Comparison of ENCODE assay signal across 23 cellular contexts in genomic region chr1:53166366-53166765, GRCh38. TPM values are rescaled to one million over a fixed set of nuclear protein-coding genes. Genes with fewer than 3 reads are reported as not detected.
DNase-seq lines count a peak whose midpoint lies in the region; ATAC-seq, FAIRE-seq and TF ChIP-seq lines count a peak whose summit lies in the region.
"Had no signal": no experiment of that assay in that cellular context is flagged by ENCODE, and none has a peak within 500 bp of the region (broad histone marks: within the 10 kb centered on the region; RNA-seq: fewer than 3 reads in every experiment).

No MANE protein-coding gene starts in this region.

- no peak overlapping the region for H2BK20ac ChIP-seq in IMR-90 (ENCODE audit: low read depth, low read length)

- H3K9ac ChIP-seq in IMR-90 (ENCODE audit: low read depth, low read length) = no peak overlapping the region
- no peak overlapping the region for H3K9ac ChIP-seq in HepG2 (ENCODE audit: insufficient read depth, low read depth, low read length)
- H3K9ac ChIP-seq: BLaER1 had no signal

- 0 out of 2 replicates have a peak, but pooled peaks cover 3% of the 10 kb centered on the region for H3K9me1 ChIP-seq in IMR-90 (ENCODE audit: insufficient read depth, low read length)

- H4K91ac ChIP-seq in IMR-90 (ENCODE audit: insufficient read depth, low read depth, low read length) = no peak overlapping the region

- peak overlapping the region; percentile 78 for H2AK5ac ChIP-seq in IMR-90 (ENCODE audit: low read depth, low read length)

- no peak overlapping the region for H3K4me3 Mint-ChIP-seq in T-helper 2 cell treated with Interferon-gamma antibody and Interleukin-4, amounts not matched to agents 5 μg/mL and 100 μg/mL, for 36 hours
- H3K4me3 Mint-ChIP-seq: B cell; CD4-positive, CD25-positive, alpha-beta regulatory T cell; CD8-positive, alpha-beta T cell; HFFc6 had no signal

- no peak for TF ChIP-seq EP300 in HepG2 (IDR thresholded peaks at IDR 0.05; ENCODE audit: low read depth in 2 of 2, low read length in 2 of 2)
- no peak for TF ChIP-seq EP300 in HepG2 (CRISPR knock-in tag; IDR thresholded peaks at IDR 0.05; ENCODE audit: borderline replicate concordance)

- H3K4me1 Mint-ChIP-seq in T-helper 2 cell treated with Interferon-gamma antibody and Interleukin-4, amounts not matched to agents 5 μg/mL and 100 μg/mL, for 36 hours (ENCODE audit: low read depth) = no peaks in the 10 kb centered on the region
- H3K4me1 Mint-ChIP-seq: B cell; CD4-positive, CD25-positive, alpha-beta regulatory T cell had no signal

- no peaks in the 10 kb centered on the region for H3K79me1 ChIP-seq in IMR-90 (ENCODE audit: low read depth in 1 of 2, low read length in 2 of 2)

- POLR2A ChIA-PET in IMR-90 (lab: Charles Lee; ENCODE audit: unreplicated experiment) (no interaction called here), HepG2 (lab: Yijun Ruan, JAX) (interaction anchor here (1.0 to 2.6 kb wide), 3 partner anchors 16 to 239 kb away, joined by 4 to 10 read pairs (median 7); partner anchors contain the start of gene SCP2)

- intact Hi-C loops in IMR-90 (cut with micrococcal nuclease) = no loop called here
- intact Hi-C loops in HepG2 (cut with micrococcal nuclease; ENCODE audit: unreplicated experiment) = no loop called here

- H3K56ac ChIP-seq in IMR-90 (ENCODE audit: extremely low read depth, insufficient read depth, low read length) = no peak overlapping the region

- no peak overlapping the region for H2AK9ac ChIP-seq in IMR-90 (replicated peaks; ENCODE audit: low read depth, low read length, poor library complexity)

- WGBS in IMR-90 (ENCODE audit: extremely low coverage in 2 of 2, insufficient read length in 1 of 2), 2 experiments = 62% methylated on average over 2 of the region's 6 CpGs; no CpG with 5 or more reads in 1 of the 2 experiments
- 78% methylated on average over 6 of the region's 6 CpGs for WGBS in HepG2 (ENCODE audit: low lambda C conversion rate)
- WGBS in small intestine, 3 donors = 40 to 69% (median 62%) methylated on average over 6 of the region's 6 CpGs

- no peak overlapping the region for H4K5ac ChIP-seq in IMR-90 (ENCODE audit: low read depth, low read length)

- dilution Hi-C loops in IMR-90 (cut with HindIII; ENCODE audit: low sequenced_read_pairs, unreplicated experiment) = no loop called here

- H2BK15ac ChIP-seq in IMR-90 (ENCODE audit: low read depth, low read length) = no peak overlapping the region; the same call in 2 of the 3 replicates

- H3K27ac ChIP-seq in IMR-90 (ENCODE audit: insufficient read depth, low read length) = no peak overlapping the region
- no peak overlapping the region for H3K27ac ChIP-seq in coronary artery
- no peak overlapping the region for H3K27ac ChIP-seq in HepG2 (ENCODE audit: extremely low read length, insufficient read depth, low read length)
- peak overlapping the region; percentile 69 to 89 for H3K27ac ChIP-seq in small intestine (ENCODE audit: low read depth in 1 of 2, low read length in 1 of 2)
- H3K27ac ChIP-seq: 22Rv1, BLaER1, C4-2B had no signal

- in situ Hi-C loops in IMR-90 (cut with MboI; ENCODE audit: low sequenced_read_pairs) (no loop called here), HepG2 (cut with HindIII; ENCODE audit: extremely low pct_ligation_motif_present, low pct_unique_long_range_greater_than_20kb) (no loop called here)

- no peak for ATAC-seq in IMR-90 (ENCODE audit: low read depth)
- no peak for ATAC-seq in HepG2
- no peak for ATAC-seq in SK-N-SH treated with all-trans-retinoic acid at 6 μM for 48 hours
- ATAC-seq: CD8-positive, alpha-beta T cell had no signal

- H3K4ac ChIP-seq in IMR-90 (ENCODE audit: low read depth, low read length) = peak overlapping the region; percentile 32; the same call in 1 of the 2 replicates

- H3K4me1 ChIP-seq in IMR-90 (ENCODE audit: control insufficient read depth, insufficient read depth, low read length) (0 out of 2 replicates have a peak, but pooled peaks cover 2% of the 10 kb centered on the region), HepG2 (ENCODE audit: insufficient read depth, low read length) (peaks cover 41% of the 10 kb centered on the region), small intestine (ENCODE audit: control insufficient read depth in 2 of 2, insufficient read depth in 1 of 2, low read depth in 1 of 2, low read length in 1 of 2) (peaks cover 3 to 12% of the 10 kb centered on the region in 2 donors)
- H3K4me1 ChIP-seq: BLaER1, Caco-2, HAP-1 had no signal

- no peak overlapping the region for H3K27ac Mint-ChIP-seq in T-helper 2 cell treated with Interferon-gamma antibody and Interleukin-4, amounts not matched to agents 5 μg/mL and 100 μg/mL, for 36 hours
- H3K27ac Mint-ChIP-seq: B cell; CD8-positive, alpha-beta T cell; HFFc6 had no signal

- H2BK120ac ChIP-seq in IMR-90 (ENCODE audit: low read depth, low read length) = no peak overlapping the region

- TF ChIP-seq CTCF in IMR-90 (conservative IDR thresholded peaks at IDR 0.05; ENCODE audit: low read depth, low read length) (no peak), coronary artery (IDR thresholded peaks at IDR 0.05) (no peak), HepG2 (CRISPR knock-in tag; IDR thresholded peaks at IDR 0.05) (no peak)

- CTCF ChIA-PET in IMR-90 (lab: Yijun Ruan, JAX) = interaction anchor here (1.6 kb wide), 1 partner anchor 59 kb away, joined by 3 read pairs; no protein-coding TSS in a partner anchor
- CTCF ChIA-PET in HepG2 (lab: Yijun Ruan, JAX; ENCODE audit: low intra/inter-chr PET ratio, low total read pairs) = no interaction called here

- no peak overlapping the region for H3K4me3 ChIP-seq in IMR-90 (ENCODE audit: insufficient read depth, low read depth, low read length)
- no peak overlapping the region for H3K4me3 ChIP-seq in coronary artery
- no peak overlapping the region for H3K4me3 ChIP-seq in HepG2 (replicated peaks in 1 of 3; ENCODE audit: insufficient read depth in 1 of 3, low read depth in 2 of 3, low read length in 3 of 3)
- no peak overlapping the region for H3K4me3 ChIP-seq in small intestine (ENCODE audit: low read depth in 1 of 2, low read length in 2 of 2)
- H3K4me3 ChIP-seq: BLaER1, HAP-1 had no signal

- no peaks in the 10 kb centered on the region for H3K9me3 Mint-ChIP-seq in T-helper 2 cell treated with Interferon-gamma antibody and Interleukin-4, amounts not matched to agents 5 μg/mL and 100 μg/mL, for 36 hours
- H3K9me3 Mint-ChIP-seq: CD8-positive, alpha-beta T cell; HFFc6 had no signal

- H3K36me3 ChIP-seq in IMR-90 (ENCODE audit: control insufficient read depth, insufficient read depth, low read length) (no peaks in the 10 kb centered on the region), HepG2 (replicated peaks in 1 of 2; ENCODE audit: control insufficient read depth in 1 of 2, insufficient read depth in 2 of 2, low read length in 2 of 2) (no peaks in the 10 kb centered on the region), small intestine (ENCODE audit: control insufficient read depth in 2 of 2, insufficient read depth in 2 of 2, low read length in 2 of 2) (no peaks in the 10 kb centered on the region)
- H3K36me3 ChIP-seq: BLaER1, HAP-1 had no signal

- FAIRE-seq in HepG2 (lab: Jason Lieb, UNC) (no peak), small intestine (lab: Jason Lieb, UNC) (no peak)
- FAIRE-seq: A204.1, G401.6, GM12892, H54 had no signal

- TF ChIP-seq RAD21 in IMR-90 (IDR thresholded peaks at IDR 0.05; ENCODE audit: low read length) = no peak
- TF ChIP-seq RAD21 in HepG2 (CRISPR knock-in tag; IDR thresholded peaks at IDR 0.05) = no peak

- H2BK5ac ChIP-seq in IMR-90 (ENCODE audit: low read depth, low read length, poor library complexity, severe bottlenecking) = no peak overlapping the region

- no TSS peak for BruUV-seq in IMR-90 (replicated peaks; lab: Mats Ljungman, UMichigan)
- no TSS peak for BruUV-seq in HepG2 (replicated peaks; lab: Mats Ljungman, UMichigan)

- H3K36me3 Mint-ChIP-seq in T-helper 2 cell treated with Interferon-gamma antibody and Interleukin-4, amounts not matched to agents 5 μg/mL and 100 μg/mL, for 36 hours (ENCODE audit: low read depth) = no peaks in the 10 kb centered on the region
- H3K36me3 Mint-ChIP-seq: CD4-positive, CD25-positive, alpha-beta regulatory T cell; CD8-positive, alpha-beta T cell had no signal

- no peaks in the 10 kb centered on the region for H3K27me3 ChIP-seq in IMR-90 (ENCODE audit: control insufficient read depth, insufficient read depth, low read length)
- no peaks in the 10 kb centered on the region for H3K27me3 ChIP-seq in HepG2 (ENCODE audit: control insufficient read depth in 1 of 2, insufficient read depth in 2 of 2, low read length in 2 of 2)
- H3K27me3 ChIP-seq in small intestine (ENCODE audit: control insufficient read depth in 2 of 2, insufficient read depth in 2 of 2, low read length in 2 of 2) = no peaks in the 10 kb centered on the region
- H3K27me3 ChIP-seq: BLaER1 had no signal

- TF ChIP-seq POLR2A in IMR-90 (IDR thresholded peaks at IDR 0.05; ENCODE audit: low read depth, low read length) (no peak), HepG2 (IDR thresholded peaks at IDR 0.05; ENCODE audit: insufficient read depth in 1 of 2, low read depth in 2 of 2, low read length in 2 of 2) (no peak)

- H3K9me3 ChIP-seq in IMR-90 (ENCODE audit: control insufficient read depth, insufficient read depth, low read length) (no peaks in the 10 kb centered on the region), HepG2 (ENCODE audit: low read length) (no peaks in the 10 kb centered on the region), small intestine (ENCODE audit: control insufficient read depth, low read depth) (no peaks in the 10 kb centered on the region)
- H3K9me3 ChIP-seq: BLaER1, Caco-2, HAP-1 had no signal

- H2AFZ ChIP-seq in IMR-90 (replicated peaks; ENCODE audit: low read length, poor library complexity) (no peak overlapping the region), HepG2 (ENCODE audit: low read length) (no peak overlapping the region)

- DNase-seq in IMR-90 (no peak), coronary artery (ENCODE audit: low spot score) (peak; percentile 28), HepG2 (ENCODE audit: low spot score) (no peak), small intestine (no peak), NCI-H2227 treated with DMSO at 0.1 percent for 48 hours (lab: John Stamatoyannopoulos, UW) (no peak)
- DNase-seq in T-helper 2 cell treated with Interferon-gamma antibody and Interleukin-4, amounts not matched to agents 5 μg/mL and 100 μg/mL, for 36 hours (ENCODE audit: low spot score) = no peak
- DNase-seq: CD4-positive, CD25-positive, alpha-beta regulatory T cell; CD8-positive, alpha-beta T cell; DMS153; DND-41; GOT3; HFFc6 had no signal

- no peak overlapping the region for H3K14ac ChIP-seq in IMR-90 (replicated peaks; ENCODE audit: low read depth, low read length)

- H4K20me1 ChIP-seq in IMR-90 (ENCODE audit: insufficient read depth, low read length) (no peaks in the 10 kb centered on the region), HepG2 (ENCODE audit: insufficient read depth, low read length) (no peaks in the 10 kb centered on the region)
- H4K20me1 ChIP-seq: BLaER1 had no signal

- no peak overlapping the region for H3K18ac ChIP-seq in IMR-90 (ENCODE audit: low read depth, low read length)

- H4K8ac ChIP-seq in IMR-90 (ENCODE audit: low read depth in 2 of 2, low read length in 2 of 2) = no peak overlapping the region

- no peak overlapping the region for H3K23ac ChIP-seq in IMR-90 (ENCODE audit: low read depth, low read length)

- H3K4me2 ChIP-seq in IMR-90 (ENCODE audit: low read depth, low read length) (no peak overlapping the region), HepG2 (ENCODE audit: low read depth, low read length) (peak overlapping the region; percentile 44; the same call in 1 of the 2 replicates)
- H3K4me2 ChIP-seq: BLaER1 had no signal

- no peaks in the 10 kb centered on the region for H3K79me2 ChIP-seq in HepG2 (ENCODE audit: insufficient read depth, low read length)

- peaks cover 23% of the 10 kb centered on the region for H3K27me3 Mint-ChIP-seq in T-helper 2 cell treated with Interferon-gamma antibody and Interleukin-4, amounts not matched to agents 5 μg/mL and 100 μg/mL, for 36 hours (ENCODE audit: low read depth)

RNA-seq across cellular contexts. Expression of gene SLC1A7, which starts 23.9 kb away (rescaled TPM):
- total RNA-seq in IMR-90 (2012; rRNA removed) (not detected in 2 replicates), HepG2 (2016; rRNA removed; fragmentation: Illumina TruSeq; extraction: Trizol) (0.04 TPM in 1 of 2 replicates, not detected in the other)
- polyA plus RNA-seq in IMR-90 (2012; rRNA removed) (0.05 and 0.06 TPM in 2 replicates), HepG2 (2011; rRNA removed) (2.0 and 4.8 TPM in 2 replicates), small intestine (1 to 10 TPM in 2 of 3 donors, under 1 TPM in 1; 0.73 to 9.2 (median 8.6) TPM)
- 0.09 TPM in 1 of 2 replicates, not detected in the other for polyA plus RNA-seq in IMR-90 (2012; cell fraction: cytosol; rRNA removed)
- 0.37 and 0.40 TPM in 2 replicates for polyA plus RNA-seq in IMR-90 (2012; cell fraction: nucleus; rRNA removed; ENCODE audit: low replicate concordance)
- 0.10 TPM in 1 of 2 replicates, not detected in the other for total RNA-seq in HepG2 (2016; cell fraction: cytosol; rRNA removed; fragmentation: Illumina TruSeq; extraction: Trizol; ENCODE audit: low read depth)
- total RNA-seq in HepG2 (2016; cell fraction: insoluble cytoplasmic fraction; rRNA removed; fragmentation: Illumina TruSeq; extraction: Trizol) = 0.10 TPM in 1 of 2 replicates, not detected in the other
- total RNA-seq in HepG2 (2016; cell fraction: membrane; rRNA removed; fragmentation: Illumina TruSeq; extraction: Trizol) = not detected in 2 replicates
- not detected in 2 replicates for total RNA-seq in HepG2 (2016; cell fraction: nucleus; rRNA removed; fragmentation: Illumina TruSeq; extraction: Trizol)
- polyA plus RNA-seq in HepG2 (2011; cell fraction: cytosol; rRNA removed) = 1.7 and 1.9 TPM in 2 replicates
- polyA plus RNA-seq in HepG2 (2011; cell fraction: nucleus; rRNA removed) = 10.0 and 14.8 TPM in 2 replicates
- polyA plus RNA-seq in HepG2 (2012) = 8.9 and 11.0 TPM in 2 replicates
- polyA plus RNA-seq in HepG2 (2016; cell fraction: cytosol; fragmentation: Illumina TruSeq; extraction: Trizol; ENCODE audit: low read depth) = not detected in 2 replicates
- polyA plus RNA-seq in HepG2 (2016; cell fraction: insoluble cytoplasmic fraction; fragmentation: Illumina TruSeq; extraction: Trizol; ENCODE audit: low read depth) = not detected in 2 replicates
- polyA plus RNA-seq in HepG2 (2016; cell fraction: membrane; fragmentation: Illumina TruSeq; extraction: Trizol; ENCODE audit: low read depth) = 0.07 TPM in 1 of 2 replicates, not detected in the other
- polyA plus RNA-seq in HepG2 (2016; cell fraction: nucleus; fragmentation: Illumina TruSeq; extraction: Trizol; ENCODE audit: insufficient read depth, low read depth) = not detected in 2 replicates
- polyA minus RNA-seq in HepG2 (2011; rRNA and poly(A)+ RNA removed; ENCODE audit: low replicate concordance) = 2.1 TPM in 1 of 2 replicates, not detected in the other
- 0.70 and 0.99 TPM in 2 replicates for polyA minus RNA-seq in HepG2 (2011; cell fraction: cytosol; rRNA and poly(A)+ RNA removed)
- polyA minus RNA-seq in HepG2 (2011; cell fraction: nucleus; rRNA and poly(A)+ RNA removed) = 0.77 and 2.1 TPM in 2 replicates
- total RNA-seq: B cell; Caco-2; CD4-positive, CD25-positive, alpha-beta regulatory T cell; CD8-positive, alpha-beta T cell had no signal
- polyA plus RNA-seq: CD4-positive, CD25-positive, alpha-beta regulatory T cell had no signal

RNA-seq across cellular contexts. Expression of gene CPT2, which starts 30.3 kb away (rescaled TPM):
- total RNA-seq in IMR-90 (2012; rRNA removed) = 14.2 and 16.0 TPM in 2 replicates
- 13.6 and 15.8 TPM in 2 replicates for polyA plus RNA-seq in IMR-90 (2012; rRNA removed)
- polyA plus RNA-seq in IMR-90 (2012; cell fraction: cytosol; rRNA removed) = 7.7 and 11.3 TPM in 2 replicates
- 5.3 and 8.3 TPM in 2 replicates for polyA plus RNA-seq in IMR-90 (2012; cell fraction: nucleus; rRNA removed; ENCODE audit: low replicate concordance)
- 14.1 and 14.6 TPM in 2 replicates for total RNA-seq in HepG2 (2016; rRNA removed; fragmentation: Illumina TruSeq; extraction: Trizol)
- total RNA-seq in HepG2 (2016; cell fraction: cytosol; rRNA removed; fragmentation: Illumina TruSeq; extraction: Trizol; ENCODE audit: low read depth) = 1.1 and 1.2 TPM in 2 replicates
- 13.1 and 14.0 TPM in 2 replicates for total RNA-seq in HepG2 (2016; cell fraction: insoluble cytoplasmic fraction; rRNA removed; fragmentation: Illumina TruSeq; extraction: Trizol)
- total RNA-seq in HepG2 (2016; cell fraction: membrane; rRNA removed; fragmentation: Illumina TruSeq; extraction: Trizol) = 3.0 and 3.7 TPM in 2 replicates
- 6.2 and 7.9 TPM in 2 replicates for total RNA-seq in HepG2 (2016; cell fraction: nucleus; rRNA removed; fragmentation: Illumina TruSeq; extraction: Trizol)
- polyA plus RNA-seq in HepG2 (2011; rRNA removed) = 12.6 and 16.0 TPM in 2 replicates
- polyA plus RNA-seq in HepG2 (2011; cell fraction: cytosol; rRNA removed) = 12.6 and 14.8 TPM in 2 replicates
- polyA plus RNA-seq in HepG2 (2011; cell fraction: nucleus; rRNA removed) = 5.6 and 7.7 TPM in 2 replicates
- 9.1 and 13.6 TPM in 2 replicates for polyA plus RNA-seq in HepG2 (2012)
- 1.0 and 1.2 TPM in 2 replicates for polyA plus RNA-seq in HepG2 (2016; cell fraction: cytosol; fragmentation: Illumina TruSeq; extraction: Trizol; ENCODE audit: low read depth)
- 15.4 and 15.6 TPM in 2 replicates for polyA plus RNA-seq in HepG2 (2016; cell fraction: insoluble cytoplasmic fraction; fragmentation: Illumina TruSeq; extraction: Trizol; ENCODE audit: low read depth)
- 1.8 and 2.2 TPM in 2 replicates for polyA plus RNA-seq in HepG2 (2016; cell fraction: membrane; fragmentation: Illumina TruSeq; extraction: Trizol; ENCODE audit: low read depth)
- 9.0 and 10.7 TPM in 2 replicates for polyA plus RNA-seq in HepG2 (2016; cell fraction: nucleus; fragmentation: Illumina TruSeq; extraction: Trizol; ENCODE audit: insufficient read depth, low read depth)
- 13.9 and 25.3 TPM in 2 replicates for polyA minus RNA-seq in HepG2 (2011; rRNA and poly(A)+ RNA removed; ENCODE audit: low replicate concordance)
- 8.6 and 11.3 TPM in 2 replicates for polyA minus RNA-seq in HepG2 (2011; cell fraction: cytosol; rRNA and poly(A)+ RNA removed)
- 7.3 and 12.7 TPM in 2 replicates for polyA minus RNA-seq in HepG2 (2011; cell fraction: nucleus; rRNA and poly(A)+ RNA removed)
- polyA plus RNA-seq in small intestine = 10 to 100 TPM; 28.1 to 35.8 (median 34.9) TPM

RNA-seq across cellular contexts. Expression of gene CZIB, which starts 54.1 kb away (rescaled TPM):
- total RNA-seq in IMR-90 (2012; rRNA removed) (37.5 and 41.0 TPM in 2 replicates), HepG2 (2016; rRNA removed; fragmentation: Illumina TruSeq; extraction: Trizol) (49.2 and 51.4 TPM in 2 replicates)
- polyA plus RNA-seq in IMR-90 (2012; rRNA removed) (55.5 and 58.9 TPM in 2 replicates), HepG2 (2011; rRNA removed) (64.8 and 67.0 TPM in 2 replicates), small intestine (10 to 100 TPM; 40.0 to 53.9 (median 45.4) TPM)
- 29.8 and 38.7 TPM in 2 replicates for polyA plus RNA-seq in IMR-90 (2012; cell fraction: cytosol; rRNA removed)
- polyA plus RNA-seq in IMR-90 (2012; cell fraction: nucleus; rRNA removed; ENCODE audit: low replicate concordance) = 40.0 and 112 TPM in 2 replicates
- total RNA-seq in HepG2 (2016; cell fraction: cytosol; rRNA removed; fragmentation: Illumina TruSeq; extraction: Trizol; ENCODE audit: low read depth) = 16.0 and 17.6 TPM in 2 replicates
- total RNA-seq in HepG2 (2016; cell fraction: insoluble cytoplasmic fraction; rRNA removed; fragmentation: Illumina TruSeq; extraction: Trizol) = 47.8 and 54.5 TPM in 2 replicates
- 20.0 and 23.7 TPM in 2 replicates for total RNA-seq in HepG2 (2016; cell fraction: membrane; rRNA removed; fragmentation: Illumina TruSeq; extraction: Trizol)
- 41.6 and 41.7 TPM in 2 replicates for total RNA-seq in HepG2 (2016; cell fraction: nucleus; rRNA removed; fragmentation: Illumina TruSeq; extraction: Trizol)
- 40.5 and 42.1 TPM in 2 replicates for polyA plus RNA-seq in HepG2 (2011; cell fraction: cytosol; rRNA removed)
- polyA plus RNA-seq in HepG2 (2011; cell fraction: nucleus; rRNA removed) = 98.1 and 112 TPM in 2 replicates
- polyA plus RNA-seq in HepG2 (2012) = 46.9 and 52.9 TPM in 2 replicates
- 15.2 and 15.7 TPM in 2 replicates for polyA plus RNA-seq in HepG2 (2016; cell fraction: cytosol; fragmentation: Illumina TruSeq; extraction: Trizol; ENCODE audit: low read depth)
- 55.4 and 56.2 TPM in 2 replicates for polyA plus RNA-seq in HepG2 (2016; cell fraction: insoluble cytoplasmic fraction; fragmentation: Illumina TruSeq; extraction: Trizol; ENCODE audit: low read depth)
- 20.1 and 20.5 TPM in 2 replicates for polyA plus RNA-seq in HepG2 (2016; cell fraction: membrane; fragmentation: Illumina TruSeq; extraction: Trizol; ENCODE audit: low read depth)
- polyA plus RNA-seq in HepG2 (2016; cell fraction: nucleus; fragmentation: Illumina TruSeq; extraction: Trizol; ENCODE audit: insufficient read depth, low read depth) = 62.6 and 73.5 TPM in 2 replicates
- 24.9 and 31.3 TPM in 2 replicates for polyA minus RNA-seq in HepG2 (2011; rRNA and poly(A)+ RNA removed; ENCODE audit: low replicate concordance)
- 10.3 and 10.7 TPM in 2 replicates for polyA minus RNA-seq in HepG2 (2011; cell fraction: cytosol; rRNA and poly(A)+ RNA removed)
- 88.7 and 93.7 TPM in 2 replicates for polyA minus RNA-seq in HepG2 (2011; cell fraction: nucleus; rRNA and poly(A)+ RNA removed)

Comparison
In these comparisons a context has a peak if more than half of its experiments do, and no peak if none do; other contexts are left out.
1. H3K27ac ChIP-seq: peak in small intestine (2 of 2); none in IMR-90 (single experiment), coronary artery (0 of 2) and HepG2 (single experiment).